In genomic region chr12:89757987-89758386, GRCh38 we compare ENCODE assay signal across 7 cellular contexts. TPM values are rescaled to one million over a fixed set of nuclear protein-coding genes. Genes with fewer than 3 reads are reported as not detected.
A peak's percentile ranks its signal among the peaks of the same experiment; 100 is the strongest.
DNase-seq lines count a peak whose midpoint lies in the region; ATAC-seq and TF ChIP-seq lines count a peak whose summit lies in the region.
"Not testable (repeated sequence)": the region's sequence is repeated elsewhere in the genome, so short reads cannot be mapped to it uniquely, and the experiment has no call there.

No MANE protein-coding gene starts in this region.

- H3K9me3 Mint-ChIP-seq in HFFc6; central memory CD8-positive, alpha-beta T cell: not testable (repeated sequence)

- H3K4me2 ChIP-seq in BLaER1 treated with 17β-estradiol and CSF1 and Interleukin-3, amounts not matched to agents 10 nM and 100 nM = peak overlapping the region in 4 of 11 experiments; percentile 34 to 54 (median 46); a peak in 6 of 22 replicates

- not testable (repeated sequence) for H3K4me3 Mint-ChIP-seq in HFFc6; central memory CD8-positive, alpha-beta T cell

- H3K9me3 ChIP-seq in BLaER1 treated with 17β-estradiol and CSF1 and Interleukin-3, amounts not matched to agents 10 nM and 100 nM (replicated peaks in 1 of 11) = peaks cover 0 to 51% (median 8%) of the 10 kb centered on the region in 11 experiments; a peak in 12 of 22 replicates
- not testable (repeated sequence) for H3K9me3 ChIP-seq in neutrophil

- H3K27me3 Mint-ChIP-seq in HFFc6 (ENCODE audit: insufficient read depth); central memory CD8-positive, alpha-beta T cell: not testable (repeated sequence)

- ATAC-seq in central memory CD8-positive, alpha-beta T cell (replicated peaks; ENCODE audit: extremely low read depth, poor library complexity, severe bottlenecking); foreskin keratinocyte: not testable (repeated sequence)

- peaks cover 26% of the 10 kb centered on the region for H3K4me1 Mint-ChIP-seq in HFFc6 (ENCODE audit: low read depth)
- peaks cover 46% of the 10 kb centered on the region for H3K4me1 Mint-ChIP-seq in central memory CD8-positive, alpha-beta T cell

- H3K36me3 Mint-ChIP-seq in HFFc6 (ENCODE audit: low read depth); central memory CD8-positive, alpha-beta T cell (ENCODE audit: insufficient read depth): not testable (repeated sequence)

- DNase-seq in HFFc6 = peak; percentile 32
- peak; percentile 4 for DNase-seq in NCI-H748 treated with DMSO at 0.1 percent for 48 hours (lab: John Stamatoyannopoulos, UW)
- peak; percentile 73 for DNase-seq in SW480 (ENCODE audit: low spot score)
- DNase-seq in central memory CD8-positive, alpha-beta T cell (ENCODE audit: low spot score in 2 of 2); foreskin keratinocyte: not testable (repeated sequence)

- not testable (repeated sequence) for H4K20me1 ChIP-seq in BLaER1 treated with 17β-estradiol and CSF1 and Interleukin-3, amounts not matched to agents 10 nM and 100 nM

- not testable (repeated sequence) for H3K4me3 ChIP-seq in BLaER1 treated with 17β-estradiol and CSF1 and Interleukin-3, amounts not matched to agents 10 nM and 100 nM; neutrophil (ENCODE audit: low read depth in 1 of 2, low read length in 1 of 2)

- not testable (repeated sequence) for TF ChIP-seq CTCF in HFFc6 (IDR thresholded peaks at IDR 0.05); foreskin keratinocyte (conservative IDR thresholded peaks at IDR 0.05); neutrophil (IDR thresholded peaks at IDR 0.05)

- H3K9ac ChIP-seq in BLaER1 treated with 17β-estradiol and CSF1 and Interleukin-3, amounts not matched to agents 10 nM and 100 nM = peak overlapping the region in 3 of 11 experiments; percentile 82 to 89 (median 86); a peak in 4 of 22 replicates

- peaks cover 5 to 56% (median 34%) of the 10 kb centered on the region in 10 experiments; a peak in 16 of 20 replicates for H3K4me1 ChIP-seq in BLaER1 treated with 17β-estradiol and CSF1 and Interleukin-3, amounts not matched to agents 10 nM and 100 nM
- H3K4me1 ChIP-seq in foreskin keratinocyte (peaks cover 21% of the 10 kb centered on the region), neutrophil (ENCODE audit: control insufficient read depth in 1 of 2, insufficient read depth in 1 of 2, low read depth in 1 of 2, low read length in 1 of 2) (peaks cover 31 to 34% of the 10 kb centered on the region in 2 experiments)

- H3K27ac Mint-ChIP-seq in HFFc6 = peak overlapping the region; percentile 98
- peak overlapping the region; percentile 96 for H3K27ac Mint-ChIP-seq in central memory CD8-positive, alpha-beta T cell (ENCODE audit: low read depth)

- not testable (repeated sequence) for H3K27me3 ChIP-seq in BLaER1 treated with 17β-estradiol and CSF1 and Interleukin-3, amounts not matched to agents 10 nM and 100 nM; foreskin keratinocyte; neutrophil

- peak overlapping the region; percentile 72 to 100 (median 96); a peak in 21 of 22 replicates for H3K27ac ChIP-seq in BLaER1 treated with 17β-estradiol and CSF1 and Interleukin-3, amounts not matched to agents 10 nM and 100 nM
- peak overlapping the region; percentile 87 for H3K27ac ChIP-seq in foreskin keratinocyte
- H3K27ac ChIP-seq in neutrophil = peak overlapping the region; percentile 97

- not testable (repeated sequence) for H3K36me3 ChIP-seq in BLaER1 treated with 17β-estradiol and CSF1 and Interleukin-3, amounts not matched to agents 10 nM and 100 nM; neutrophil

RNA-seq across cellular contexts. Expression of gene ATP2B1, which starts 49.3 kb away (rescaled TPM):
- total RNA-seq in HFFc6 (2021; fragmentation: NEBNext Ultra II Directional; extraction: Animal tissue kit (Norgen Biotek cat#: 25700)) = 10 to 100 TPM; 45.3 to 67.6 (median 53.4) TPM
- total RNA-seq in foreskin keratinocyte = 28.0 and 32.5 TPM in 2 replicates
- polyA plus RNA-seq in foreskin keratinocyte = 4.5 and 6.6 TPM in 2 replicates
